Comparison of ENCODE assay signal across 11 cellular contexts in genomic region chr10:86168256-86168655, GRCh38.
"Had no signal": no experiment of that assay in that cellular context is flagged by ENCODE, and none has a peak within 500 bp of the region (broad histone marks: within the 10 kb centered on the region; RNA-seq: fewer than 3 reads in every experiment).

No MANE protein-coding gene starts in this region.

- H3K4me3 ChIP-seq: thoracic aorta had no signal

- H3K36me3 ChIP-seq: thoracic aorta had no signal

- ATAC-seq: activated naive CD4-positive, alpha-beta T cell treated with anti-CD3 and anti-CD28 coated beads, Interleukin-2, amount 50 U/mL, for 72 hours; natural killer cell; right cardiac atrium; WTC11 had no signal

- H3K9me3 ChIP-seq: thoracic aorta had no signal

- DNase-seq: activated CD4-positive, alpha-beta T cell treated with anti-CD3 and anti-CD28 coated beads for 48 hours; activated T-cell treated with anti-CD3 and anti-CD28 coated beads for 4 hours; amygdala; natural killer cell; nucleus accumbens; right cardiac atrium; stimulated activated CD4-positive, alpha-beta T cell treated with anti-CD3 and anti-CD28 coated beads, Interleukin-12 subunit alpha, Interleukin-12 subunit beta, amount 100 ng/mL, for 4 hours; stimulated activated naive CD4-positive, alpha-beta T cell treated with Interleukin-2 at 50 U/mL for 16 hours had no signal

- H3K27ac ChIP-seq: thoracic aorta had no signal
